ENCODE assay signal across 8 cellular contexts in genomic region chr1:224430511-224431113, GRCh38. TPM values are rescaled to one million over a fixed set of nuclear protein-coding genes. Genes with fewer than 3 reads are reported as not detected.
DNase-seq lines count a peak whose midpoint lies in the region; ATAC-seq and TF ChIP-seq lines count a peak whose summit lies in the region.

No MANE protein-coding gene starts in this region.

- H3K36me3 ChIP-seq in heart left ventricle = peaks cover 0 to 50% (median 43%) of the 10 kb centered on the region in 9 donors
- peaks cover 0 to 21% (median 11%) of the 10 kb centered on the region in 4 donors for H3K36me3 ChIP-seq in esophagus muscularis mucosa

- H3K4me3 ChIP-seq in heart left ventricle (peak overlapping the region in 7 of 12 donors; percentile 2 to 89 (median 18)), esophagus muscularis mucosa (peak overlapping the region in 3 of 4 donors; percentile 5 to 98 (median 91))

- peak in 1 of 4 donors; percentile 18 for ATAC-seq in heart left ventricle
- no peak for ATAC-seq in left ventricle myocardium superior
- ATAC-seq in HG03558 (IDR thresholded peaks at IDR 0.05; ENCODE audit: extremely low read depth, unreplicated experiment) = peak; percentile 25
- ATAC-seq in GM21367 (IDR thresholded peaks at IDR 0.05; ENCODE audit: unreplicated experiment) = no peak

- no peak for TF ChIP-seq CTCF in heart left ventricle (IDR thresholded peaks at IDR 0.05)
- no peak for TF ChIP-seq CTCF in esophagus muscularis mucosa (IDR thresholded peaks at IDR 0.05)
- TF ChIP-seq CTCF in progenitor cell of endocrine pancreas (IDR thresholded peaks at IDR 0.05; ENCODE audit: unreplicated experiment) = no peak

- DNase-seq in heart left ventricle (peak in 1 of 5 donors; percentile 30), left ventricle myocardium superior (no peak), T-helper 22 cell (ENCODE audit: low read depth) (peak; percentile 38), esophagus muscularis mucosa (ENCODE audit: extremely low spot score) (no peak), progenitor cell of endocrine pancreas (ENCODE audit: low spot score, unreplicated experiment) (no peak), NCI-H128 (lab: John Stamatoyannopoulos, UW; ENCODE audit: unreplicated experiment) (no peak)

- TF ChIP-seq POLR2A in heart left ventricle (IDR thresholded peaks at IDR 0.05) (no peak), esophagus muscularis mucosa (IDR thresholded peaks at IDR 0.05; ENCODE audit: low read depth) (no peak)

- H3K4me1 Mint-ChIP-seq in progenitor cell of endocrine pancreas (ENCODE audit: low read depth) = peaks cover 32% of the 10 kb centered on the region

- H3K4me3 Mint-ChIP-seq in progenitor cell of endocrine pancreas (ENCODE audit: low read depth) = peak overlapping the region; percentile 20

- no peaks in the 10 kb centered on the region for H3K9me3 Mint-ChIP-seq in progenitor cell of endocrine pancreas (ENCODE audit: low read depth)

- WGBS in heart left ventricle, 4 donors = 27 to 35% (median 31%) methylated on average over 2 of the region's 2 CpGs
- WGBS in esophagus muscularis mucosa = 21% methylated on average over 2 of the region's 2 CpGs

- H3K9me3 ChIP-seq in heart left ventricle (no peaks in the 10 kb centered on the region), esophagus muscularis mucosa (no peaks in the 10 kb centered on the region)

- peak overlapping the region; percentile 32 for H3K27ac Mint-ChIP-seq in progenitor cell of endocrine pancreas

- peak overlapping the region in 8 of 12 donors; percentile 10 to 97 (median 70) for H3K27ac ChIP-seq in heart left ventricle
- H3K27ac ChIP-seq in esophagus muscularis mucosa (replicated peaks in 1 of 4) = peak overlapping the region; percentile 49 to 98 (median 97)

- peaks cover 12 to 72% (median 42%) of the 10 kb centered on the region in 12 donors for H3K4me1 ChIP-seq in heart left ventricle
- H3K4me1 ChIP-seq in esophagus muscularis mucosa = peaks cover 47 to 78% (median 72%) of the 10 kb centered on the region in 4 donors

- no peaks in the 10 kb centered on the region for H3K27me3 Mint-ChIP-seq in progenitor cell of endocrine pancreas

- peaks cover 12% of the 10 kb centered on the region for H3K36me3 Mint-ChIP-seq in progenitor cell of endocrine pancreas (ENCODE audit: insufficient read depth)

- H3K27me3 ChIP-seq in heart left ventricle (no peaks in the 10 kb centered on the region), esophagus muscularis mucosa (no peaks in the 10 kb centered on the region)

- intact Hi-C loops in heart left ventricle (cut with DNase I) = no loop called here
- intact Hi-C loops in left ventricle myocardium superior (cut with micrococcal nuclease) = no loop called here
- intact Hi-C loops in esophagus muscularis mucosa (cut with DNase I) = no loop called here

- no peak for TF ChIP-seq EP300 in esophagus muscularis mucosa (IDR thresholded peaks at IDR 0.05)

RNA-seq across cellular contexts. Expression of gene WDR26, which starts 4.0 kb away (rescaled TPM):
- total RNA-seq in heart left ventricle = 10 to 100 TPM; 44.3 to 83.8 (median 64.2) TPM
- 10 to 100 TPM; 20.2 to 28.7 TPM for polyA plus RNA-seq in heart left ventricle
- 62.9 TPM for total RNA-seq in left ventricle myocardium superior
- 10 to 100 TPM; 74.9 to 84.7 (median 78.4) TPM for total RNA-seq in esophagus muscularis mucosa
- 83.9 and 84.9 TPM in 2 replicates for total RNA-seq in progenitor cell of endocrine pancreas
